In genomic region chr4:6911917-6912316, GRCh38 we compare ENCODE assay signal across 8 cellular contexts. TPM values are rescaled to one million over a fixed set of nuclear protein-coding genes. Genes with fewer than 3 reads are reported as not detected.
DNase-seq lines count a peak whose midpoint lies in the region; ATAC-seq and TF ChIP-seq lines count a peak whose summit lies in the region.
"Not testable (repeated sequence)": the region's sequence is repeated elsewhere in the genome, so short reads cannot be mapped to it uniquely, and the experiment has no call there.

No MANE protein-coding gene starts in this region.

- H3K9me3 Mint-ChIP-seq in IgD-negative memory B cell; activated CD4-positive, alpha-beta T cell treated with anti-CD3 and anti-CD28 coated beads, Interleukin-2, amount 10 ng/mL, durations not matched to agents 24 days and 14 days; activated naive CD4-positive, alpha-beta T cell treated with anti-CD3 and anti-CD28 coated beads, Interleukin-2, amount 10 ng/mL, durations not matched to agents 7 days and 5 days; endodermal cell; type B pancreatic cell: not testable (repeated sequence)

- CTCF ChIA-PET in activated naive CD4-positive, alpha-beta T cell treated with anti-CD3 and anti-CD28 coated beads, Interleukin-2, amount 10 ng/mL, durations not matched to agents 7 days and 5 days (lab: Charles Lee) = interaction anchor here (0.7 to 3.3 kb wide), 8 partner anchors 11 to 75 kb away, joined by 3 to 16 read pairs (median 4); no protein-coding TSS in a partner anchor

- intact Hi-C loops in activated CD4-positive, alpha-beta T cell treated with anti-CD3 and anti-CD28 coated beads, Interleukin-2, amount 10 ng/mL, durations not matched to agents 24 days and 14 days (cut with micrococcal nuclease); lower lobe of right lung (cut with DNase I): not testable (repeated sequence)
- intact Hi-C loops in psoas muscle (cut with DNase I) = loop anchor here (2.0 to 5.0 kb wide), 2 partner anchors 50 to 161 kb away; no protein-coding TSS in a partner anchor

- ATAC-seq in lower lobe of right lung, psoas muscle: not testable (repeated sequence)

- not testable (repeated sequence) for H3K27me3 ChIP-seq in BLaER1 treated with 17β-estradiol and CSF1 and Interleukin-3, amounts not matched to agents 10 nM and 100 nM; endodermal cell (ENCODE audit: control insufficient read depth, insufficient read depth, low read length, poor library complexity, severe bottlenecking); lower lobe of right lung (ENCODE audit: low read depth); psoas muscle (ENCODE audit: insufficient read depth in 3 of 3, low read length in 2 of 3)

- H3K36me3 Mint-ChIP-seq in IgD-negative memory B cell; activated CD4-positive, alpha-beta T cell treated with anti-CD3 and anti-CD28 coated beads, Interleukin-2, amount 10 ng/mL, durations not matched to agents 24 days and 14 days (ENCODE audit: low read depth); activated naive CD4-positive, alpha-beta T cell treated with anti-CD3 and anti-CD28 coated beads, Interleukin-2, amount 10 ng/mL, durations not matched to agents 7 days and 5 days; endodermal cell (ENCODE audit: low read depth); type B pancreatic cell: not testable (repeated sequence)

- peak overlapping the region; percentile 87 to 99 (median 95) for H3K4me2 ChIP-seq in BLaER1 treated with 17β-estradiol and CSF1 and Interleukin-3, amounts not matched to agents 10 nM and 100 nM

- WGBS in endodermal cell (ENCODE audit: insufficient coverage in 1 of 2, insufficient read length in 1 of 2), 2 experiments = 86% methylated on average over 10 of the region's 10 CpGs; no CpG with 5 or more reads in 1 of the 2 experiments
- 82 to 86% (median 84%) methylated on average over 10 of the region's 10 CpGs for WGBS in psoas muscle, 3 donors

- H3K4me1 Mint-ChIP-seq in IgD-negative memory B cell (peaks cover 24 to 38% (median 33%) of the 10 kb centered on the region in 3 donors), endodermal cell (peaks cover 31% of the 10 kb centered on the region), type B pancreatic cell (ENCODE audit: unreplicated experiment) (peaks cover 36% of the 10 kb centered on the region)
- H3K4me1 Mint-ChIP-seq in activated CD4-positive, alpha-beta T cell treated with anti-CD3 and anti-CD28 coated beads, Interleukin-2, amount 10 ng/mL, durations not matched to agents 24 days and 14 days = peaks cover 56% of the 10 kb centered on the region
- peaks cover 73% of the 10 kb centered on the region for H3K4me1 Mint-ChIP-seq in activated naive CD4-positive, alpha-beta T cell treated with anti-CD3 and anti-CD28 coated beads, Interleukin-2, amount 10 ng/mL, durations not matched to agents 7 days and 5 days

- DNase-seq in activated CD4-positive, alpha-beta T cell treated with anti-CD3 and anti-CD28 coated beads, Interleukin-2, amount 10 ng/mL, durations not matched to agents 24 days and 14 days; activated naive CD4-positive, alpha-beta T cell treated with anti-CD3 and anti-CD28 coated beads, Interleukin-2, amount 10 ng/mL, durations not matched to agents 7 days and 5 days; endodermal cell; lower lobe of right lung; type B pancreatic cell (ENCODE audit: extremely low spot score, unreplicated experiment): not testable (repeated sequence)
- DNase-seq in psoas muscle = peak in 1 of 2 donors; percentile 17

- peaks cover 0 to 35% (median 8%) of the 10 kb centered on the region in 11 experiments; a peak in 12 of 22 replicates for H3K36me3 ChIP-seq in BLaER1 treated with 17β-estradiol and CSF1 and Interleukin-3, amounts not matched to agents 10 nM and 100 nM
- not testable (repeated sequence) for H3K36me3 ChIP-seq in endodermal cell (ENCODE audit: control insufficient read depth, insufficient read depth, low read length); lower lobe of right lung; psoas muscle (ENCODE audit: insufficient read depth in 1 of 2, low read depth in 1 of 2)

- H3K9ac ChIP-seq in BLaER1 treated with 17β-estradiol and CSF1 and Interleukin-3, amounts not matched to agents 10 nM and 100 nM = peak overlapping the region; percentile 96 to 99 (median 99)
- H3K9ac ChIP-seq in endodermal cell (ENCODE audit: extremely low read depth, low read length, poor library complexity, severe bottlenecking) = not testable (repeated sequence)

- not testable (repeated sequence) for H3K9me3 ChIP-seq in BLaER1 treated with 17β-estradiol and CSF1 and Interleukin-3, amounts not matched to agents 10 nM and 100 nM (replicated peaks in 1 of 11); endodermal cell (ENCODE audit: control insufficient read depth, low read length); lower lobe of right lung; psoas muscle

- peaks cover 13% of the 10 kb centered on the region for H3K27me3 Mint-ChIP-seq in IgD-negative memory B cell
- not testable (repeated sequence) for H3K27me3 Mint-ChIP-seq in activated CD4-positive, alpha-beta T cell treated with anti-CD3 and anti-CD28 coated beads, Interleukin-2, amount 10 ng/mL, durations not matched to agents 24 days and 14 days; type B pancreatic cell
- H3K27me3 Mint-ChIP-seq in activated naive CD4-positive, alpha-beta T cell treated with anti-CD3 and anti-CD28 coated beads, Interleukin-2, amount 10 ng/mL, durations not matched to agents 7 days and 5 days = peaks cover 15% of the 10 kb centered on the region
- H3K27me3 Mint-ChIP-seq in endodermal cell (ENCODE audit: insufficient read depth) = peaks cover 16% of the 10 kb centered on the region

- peak overlapping the region in 2 of 4 donors; percentile 27 to 95 for H3K4me3 Mint-ChIP-seq in IgD-negative memory B cell
- H3K4me3 Mint-ChIP-seq in activated CD4-positive, alpha-beta T cell treated with anti-CD3 and anti-CD28 coated beads, Interleukin-2, amount 10 ng/mL, durations not matched to agents 24 days and 14 days = peak overlapping the region; percentile 63
- H3K4me3 Mint-ChIP-seq in activated naive CD4-positive, alpha-beta T cell treated with anti-CD3 and anti-CD28 coated beads, Interleukin-2, amount 10 ng/mL, durations not matched to agents 7 days and 5 days; endodermal cell; type B pancreatic cell: not testable (repeated sequence)

- peak; percentile 43 for TF ChIP-seq CTCF in endodermal cell (conservative IDR thresholded peaks at IDR 0.05)
- not testable (repeated sequence) for TF ChIP-seq CTCF in lower lobe of right lung (IDR thresholded peaks at IDR 0.05); psoas muscle (IDR thresholded peaks at IDR 0.05)
- peak; percentile 51 for TF ChIP-seq CTCF in type B pancreatic cell (conservative IDR thresholded peaks at IDR 0.05)

- H3K4me1 ChIP-seq in BLaER1 treated with 17β-estradiol and CSF1 and Interleukin-3, amounts not matched to agents 10 nM and 100 nM = peaks cover 67 to 85% (median 76%) of the 10 kb centered on the region in 10 experiments
- H3K4me1 ChIP-seq in endodermal cell (ENCODE audit: control insufficient read depth, insufficient read depth, low read length) (peaks cover 13% of the 10 kb centered on the region), lower lobe of right lung (peaks cover 57% of the 10 kb centered on the region), psoas muscle (peaks cover 59% of the 10 kb centered on the region)

- peaks cover 36 to 64% (median 49%) of the 10 kb centered on the region in 11 experiments for H4K20me1 ChIP-seq in BLaER1 treated with 17β-estradiol and CSF1 and Interleukin-3, amounts not matched to agents 10 nM and 100 nM

- peak overlapping the region; percentile 99 to 100 (median 99) for H3K27ac ChIP-seq in BLaER1 treated with 17β-estradiol and CSF1 and Interleukin-3, amounts not matched to agents 10 nM and 100 nM
- not testable (repeated sequence) for H3K27ac ChIP-seq in endodermal cell (ENCODE audit: low read depth, low read length); lower lobe of right lung
- peak overlapping the region; percentile 99 for H3K27ac ChIP-seq in psoas muscle

- H3K4me3 ChIP-seq in BLaER1 treated with 17β-estradiol and CSF1 and Interleukin-3, amounts not matched to agents 10 nM and 100 nM = peak overlapping the region; percentile 87 to 98 (median 95)
- not testable (repeated sequence) for H3K4me3 ChIP-seq in endodermal cell (ENCODE audit: low read length)
- H3K4me3 ChIP-seq in lower lobe of right lung = peak overlapping the region; percentile 90
- H3K4me3 ChIP-seq in psoas muscle = peak overlapping the region; percentile 81

- peak overlapping the region in 2 of 3 donors; percentile 62 to 86 for H3K27ac Mint-ChIP-seq in IgD-negative memory B cell
- not testable (repeated sequence) for H3K27ac Mint-ChIP-seq in activated CD4-positive, alpha-beta T cell treated with anti-CD3 and anti-CD28 coated beads, Interleukin-2, amount 10 ng/mL, durations not matched to agents 24 days and 14 days; endodermal cell
- peak overlapping the region; percentile 60 for H3K27ac Mint-ChIP-seq in activated naive CD4-positive, alpha-beta T cell treated with anti-CD3 and anti-CD28 coated beads, Interleukin-2, amount 10 ng/mL, durations not matched to agents 7 days and 5 days
- H3K27ac Mint-ChIP-seq in type B pancreatic cell = peak overlapping the region; percentile 33

RNA-seq across cellular contexts. Expression of gene TBC1D14, which starts 2.3 kb away (rescaled TPM):
- 28.2 TPM for polyA plus RNA-seq in IgD-negative memory B cell
- total RNA-seq in activated CD4-positive, alpha-beta T cell treated with anti-CD3 and anti-CD28 coated beads, Interleukin-2, amount 10 ng/mL, durations not matched to agents 24 days and 14 days = 47.2 and 47.3 TPM in 2 replicates
- 10 to 100 TPM; 42.3 to 43.5 TPM for total RNA-seq in endodermal cell
- 40.4 TPM for polyA plus RNA-seq in endodermal cell (2013, experiment 1 of 2)
- 42.0 TPM for polyA plus RNA-seq in endodermal cell (2013, experiment 2 of 2)
- 60.7 TPM for total RNA-seq in lower lobe of right lung
- 10 to 100 TPM; 32.7 to 45.5 (median 35.6) TPM for total RNA-seq in psoas muscle
- 10 to 100 TPM; 14.7 to 44.3 (median 17.7) TPM for polyA plus RNA-seq in psoas muscle
- total RNA-seq in type B pancreatic cell (ENCODE audit: low replicate concordance) = 55.9 and 56.9 TPM in 2 replicates
